ENCODE assay signal across 10 cellular contexts in genomic region chrX:119617511-119618164, GRCh38. TPM values are rescaled to one million over a fixed set of nuclear protein-coding genes. Genes with fewer than 3 reads are reported as not detected.
DNase-seq lines count a peak whose midpoint lies in the region; ATAC-seq lines count a peak whose summit lies in the region.
"Had no signal": no experiment of that assay in that cellular context is flagged by ENCODE, and none has a peak within 500 bp of the region (broad histone marks: within the 10 kb centered on the region; RNA-seq: fewer than 3 reads in every experiment).

No MANE protein-coding gene starts in this region.

- H3K4me1 ChIP-seq in HAP-1 = peaks cover 22% of the 10 kb centered on the region
- peaks cover 28% of the 10 kb centered on the region for H3K4me1 ChIP-seq in Karpas-422 (ENCODE audit: low read length)
- no peaks in the 10 kb centered on the region for H3K4me1 ChIP-seq in mesendoderm (ENCODE audit: control insufficient read depth, low read depth, low read length)

- peak; percentile 71 for ATAC-seq in GM18867 (IDR thresholded peaks at IDR 0.05; ENCODE audit: unreplicated experiment)

- H3K27me3 ChIP-seq in HAP-1 (ENCODE audit: low read depth) (no peaks in the 10 kb centered on the region), Karpas-422 (ENCODE audit: low read length) (no peaks in the 10 kb centered on the region), mesendoderm (ENCODE audit: insufficient read depth, low read length, poor library complexity) (no peaks in the 10 kb centered on the region)

- in situ Hi-C loops in HAP-1 (cut with MboI; ENCODE audit: low sequenced_read_pairs) = no loop called here

- H3K4me3 ChIP-seq in HAP-1 (no peak overlapping the region), Karpas-422 (ENCODE audit: low read length) (peak overlapping the region; percentile 30), mesendoderm (ENCODE audit: low read length) (no peak overlapping the region)

- H2BK5ac ChIP-seq in mesendoderm (ENCODE audit: low read length) = no peak overlapping the region

- H3K79me1 ChIP-seq in mesendoderm (ENCODE audit: low read length) = no peaks in the 10 kb centered on the region

- no peak overlapping the region for H2BK15ac ChIP-seq in mesendoderm (replicated peaks; ENCODE audit: low read depth)

- DNase-seq in HAP-1 (ENCODE audit: low spot score in 2 of 2) = peak; percentile 86 to 90
- DNase-seq in Karpas-422 = peak; percentile 73
- peak; percentile 6 for DNase-seq in mesendoderm
- no peak for DNase-seq in cerebellar nuclear complex (lab: John Stamatoyannopoulos, UW)
- DNase-seq in GM19238 (ENCODE audit: insufficient read length, low spot score) = no peak
- no peak for DNase-seq in A172 (ENCODE audit: low spot score)
- DNase-seq in OCI-M2 (lab: John Stamatoyannopoulos, UW; ENCODE audit: unreplicated experiment) = no peak
- DNase-seq: activated CD4-positive, alpha-beta T cell treated with anti-CD3 and anti-CD28 coated beads for 1 hour; NCI-H146 had no signal

- no peak overlapping the region for H2BK120ac ChIP-seq in mesendoderm (ENCODE audit: low read depth, low read length)

- H3K9me2 ChIP-seq in Karpas-422 (replicated peaks; ENCODE audit: insufficient read depth, low read length) = no peaks in the 10 kb centered on the region

- H3K23ac ChIP-seq in mesendoderm (ENCODE audit: low read length) = no peak overlapping the region

- H3K36me3 ChIP-seq in HAP-1 (replicated peaks) (peaks cover 6% of the 10 kb centered on the region; the same call in 1 of the 2 replicates), Karpas-422 (ENCODE audit: insufficient read depth, low read length) (no peaks in the 10 kb centered on the region), mesendoderm (ENCODE audit: control insufficient read depth, insufficient read depth, low read length) (no peaks in the 10 kb centered on the region)

- H3K9ac ChIP-seq in Karpas-422 (ENCODE audit: low read length) (no peak overlapping the region), mesendoderm (ENCODE audit: low read length) (no peak overlapping the region)

- no peak overlapping the region for H2AK5ac ChIP-seq in mesendoderm (ENCODE audit: low read length)

- H3K27ac ChIP-seq in Karpas-422 (ENCODE audit: low read length) (no peak overlapping the region), mesendoderm (ENCODE audit: low read depth, low read length) (no peak overlapping the region)

- no peak overlapping the region for H4K5ac ChIP-seq in mesendoderm (ENCODE audit: low read length)

- H3K9me3 ChIP-seq in HAP-1 (no peaks in the 10 kb centered on the region), Karpas-422 (ENCODE audit: low read length) (no peaks in the 10 kb centered on the region)

- 0 out of 2 replicates have a peak, but pooled peaks cover 4% of the 10 kb centered on the region for H4K20me1 ChIP-seq in Karpas-422 (ENCODE audit: insufficient read depth, low read depth, low read length)

- peak overlapping the region; percentile 54 for H3K4me2 ChIP-seq in Karpas-422 (ENCODE audit: low read depth, low read length, poor library complexity, severe bottlenecking)
- no peak overlapping the region for H3K4me2 ChIP-seq in mesendoderm (ENCODE audit: low read length)

- H4K8ac ChIP-seq in mesendoderm (ENCODE audit: low read depth, low read length) = no peak overlapping the region

- no peak overlapping the region for H3K18ac ChIP-seq in mesendoderm (ENCODE audit: low read length)

- no CpG with 5 or more reads among the region's 16 CpGs for WGBS in mesendoderm (ENCODE audit: extremely low coverage, insufficient coverage, low lambda C conversion rate)

- no peak overlapping the region for H3K4ac ChIP-seq in mesendoderm (ENCODE audit: low read depth, low read length)

- H3K56ac ChIP-seq in mesendoderm (ENCODE audit: low read length) = no peak overlapping the region

- no peaks in the 10 kb centered on the region for H3K79me2 ChIP-seq in Karpas-422 (ENCODE audit: low read length)
- H3K79me2 ChIP-seq in mesendoderm (ENCODE audit: control insufficient read depth, insufficient read depth, low read length) = no peaks in the 10 kb centered on the region

- no peak overlapping the region for H2AFZ ChIP-seq in Karpas-422 (ENCODE audit: low read length)

RNA-seq across cellular contexts. Expression of gene NKRF, which starts 11.4 kb away (rescaled TPM):
- total RNA-seq in Karpas-422 (2014; rRNA removed; shearing (Covaris generic); ENCODE audit: low replicate concordance) = 10.1 and 18.0 TPM in 2 replicates
- 12.3 TPM for polyA plus RNA-seq in mesendoderm (2013, experiment 1 of 2)
- 12.2 TPM for polyA plus RNA-seq in mesendoderm (2013, experiment 2 of 2)
- 2.7 and 3.5 TPM in 2 replicates for total RNA-seq in A172 (2014; rRNA removed; shearing (Covaris generic))

RNA-seq across cellular contexts. Expression of gene UBE2A, which starts 43.3 kb away (rescaled TPM):
- 43.0 and 54.7 TPM in 2 replicates for total RNA-seq in Karpas-422 (2014; rRNA removed; shearing (Covaris generic); ENCODE audit: low replicate concordance)
- polyA plus RNA-seq in mesendoderm (2013, experiment 1 of 2) = 59.5 TPM
- 59.4 TPM for polyA plus RNA-seq in mesendoderm (2013, experiment 2 of 2)
- 24.5 and 30.3 TPM in 2 replicates for total RNA-seq in A172 (2014; rRNA removed; shearing (Covaris generic))

RNA-seq across cellular contexts. Expression of gene STEEP1, which starts 52.4 kb away (rescaled TPM):
- total RNA-seq in Karpas-422 (2014; rRNA removed; shearing (Covaris generic); ENCODE audit: low replicate concordance) = 36.7 and 44.0 TPM in 2 replicates
- polyA plus RNA-seq in mesendoderm (2013, experiment 1 of 2) = 28.0 TPM
- 30.2 TPM for polyA plus RNA-seq in mesendoderm (2013, experiment 2 of 2)
- 33.0 and 39.8 TPM in 2 replicates for total RNA-seq in A172 (2014; rRNA removed; shearing (Covaris generic))

Comparison
In these comparisons a context has a peak if more than half of its experiments do, and no peak if none do; other contexts are left out.
1. DNase-seq: peak in HAP-1 (2 of 2), Karpas-422 (single experiment) and mesendoderm (single experiment); none in cerebellar nuclear complex (0 of 2), GM19238 (single experiment), A172 (single experiment) and OCI-M2 (single experiment).